21 cellular contexts compared by ENCODE assay signal in the genomic region with DNA sequence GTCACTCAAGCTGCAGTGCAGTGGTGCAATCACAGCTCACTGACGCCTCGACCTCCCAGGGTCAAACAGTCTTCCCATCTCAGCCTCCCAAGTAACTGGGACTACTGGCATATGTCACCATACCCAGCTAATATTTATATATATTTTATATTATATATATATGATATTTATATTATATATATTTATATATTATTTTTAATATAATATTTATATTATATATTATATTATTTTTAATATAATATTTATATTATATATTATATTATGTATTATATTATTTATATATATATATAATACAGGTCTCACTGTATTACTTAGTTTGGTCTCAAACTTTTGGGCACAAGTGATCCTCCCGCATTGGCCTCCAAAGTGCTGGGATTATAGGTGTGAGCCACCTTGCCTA. TPM values are rescaled to one million over a fixed set of nuclear protein-coding genes. Genes with fewer than 3 reads are reported as not detected.
DNase-seq lines count a peak whose midpoint lies in the region; ATAC-seq, FAIRE-seq and TF ChIP-seq lines count a peak whose summit lies in the region.
"Had no signal": no experiment of that assay in that cellular context is flagged by ENCODE, and none has a peak within 500 bp of the region (broad histone marks: within the 10 kb centered on the region; RNA-seq: fewer than 3 reads in every experiment).

No MANE protein-coding gene starts in this region.

- no peaks in the 10 kb centered on the region for H3K4me1 ChIP-seq in BLaER1 treated with 17β-estradiol and CSF1 and Interleukin-3, amounts not matched to agents 10 nM and 100 nM
- no peaks in the 10 kb centered on the region for H3K4me1 ChIP-seq in hepatocyte (ENCODE audit: insufficient read depth)
- H3K4me1 ChIP-seq in smooth muscle cell (ENCODE audit: low read depth), result no peaks in the 10 kb centered on the region
- no peaks in the 10 kb centered on the region for H3K4me1 ChIP-seq in foreskin keratinocyte

- peaks cover 99 to 100% (median 100%) of the 10 kb centered on the region in 11 experiments for H3K36me3 ChIP-seq in BLaER1 treated with 17β-estradiol and CSF1 and Interleukin-3, amounts not matched to agents 10 nM and 100 nM
- peaks cover 63% of the 10 kb centered on the region for H3K36me3 ChIP-seq in hepatocyte (replicated peaks; ENCODE audit: insufficient read depth, low read depth)
- peaks cover 96% of the 10 kb centered on the region for H3K36me3 ChIP-seq in smooth muscle cell (ENCODE audit: low read depth)

- in situ Hi-C loops in KBM-7 (cut with MboI; ENCODE audit: low pct_unique_long_range_greater_than_20kb, low sequenced_read_pairs), result no loop called here

- DNase-seq in hepatocyte (ENCODE audit: low spot score), result no peak
- no peak for DNase-seq in smooth muscle cell (lab: John Stamatoyannopoulos, UW; ENCODE audit: unreplicated experiment)
- no peak for DNase-seq in foreskin keratinocyte
- no peak for DNase-seq in KBM-7
- no peak for DNase-seq in HuH-7.5 (ENCODE audit: low spot score)
- DNase-seq: Calu3; CD8-positive, alpha-beta memory T cell; DMS79 treated with DMSO at 0.1 percent for 48 hours; Karpas-422; NCI-H1092; NCI-H1417 treated with DMSO at 0.1 percent for 48 hours; NCI-H1694 treated with DMSO at 0.1 percent for 48 hours; NCI-H2081; NCI-H2227 treated with DMSO at 0.1 percent for 48 hours; NCI-H526 treated with DMSO at 0.1 percent for 48 hours; SHP77 treated with DMSO at 0.1 percent for 48 hours; SW 1271 had no signal

- H3K9me3 ChIP-seq in BLaER1 treated with 17β-estradiol and CSF1 and Interleukin-3, amounts not matched to agents 10 nM and 100 nM (replicated peaks in 1 of 11), result peaks cover 99 to 100% (median 100%) of the 10 kb centered on the region in 11 experiments
- H3K9me3 ChIP-seq in hepatocyte (ENCODE audit: low read depth), result peaks cover 95% of the 10 kb centered on the region
- H3K9me3 ChIP-seq in smooth muscle cell (replicated peaks; ENCODE audit: low read depth), result peaks cover 98% of the 10 kb centered on the region

- H3K27ac ChIP-seq in BLaER1 treated with 17β-estradiol and CSF1 and Interleukin-3, amounts not matched to agents 10 nM and 100 nM, result no peak overlapping the region
- H3K27ac ChIP-seq in hepatocyte, result no peak overlapping the region
- H3K27ac ChIP-seq in smooth muscle cell (ENCODE audit: low read depth), result no peak overlapping the region
- no peak overlapping the region for H3K27ac ChIP-seq in foreskin keratinocyte
- H3K27ac ChIP-seq: SK-N-MC had no signal

- TF ChIP-seq CTCF in hepatocyte (IDR thresholded peaks at IDR 0.05; ENCODE audit: poor library complexity) (no peak), smooth muscle cell (IDR thresholded peaks at IDR 0.05; ENCODE audit: borderline replicate concordance, insufficient read depth, poor library complexity, severe bottlenecking) (no peak), foreskin keratinocyte (conservative IDR thresholded peaks at IDR 0.05) (no peak)

- peak overlapping the region; percentile 18 to 80 (median 40); a peak in 10 of 20 replicates for H3K4me3 ChIP-seq in BLaER1 treated with 17β-estradiol and CSF1 and Interleukin-3, amounts not matched to agents 10 nM and 100 nM
- H3K4me3 ChIP-seq in hepatocyte (peak overlapping the region; percentile 25), smooth muscle cell (peak overlapping the region; percentile 8)
- H3K4me3 ChIP-seq: SK-N-MC had no signal

- H3K9me2 ChIP-seq in hepatocyte (replicated peaks; ENCODE audit: insufficient read depth), result no peaks in the 10 kb centered on the region

- FAIRE-seq in TTC549 (lab: Jason Lieb, UNC), result peak; percentile 75

- H3F3A ChIP-seq in smooth muscle cell (ENCODE audit: low read depth), result no peaks in the 10 kb centered on the region

- H3K9ac ChIP-seq in BLaER1 treated with 17β-estradiol and CSF1 and Interleukin-3, amounts not matched to agents 10 nM and 100 nM, result no peak overlapping the region
- no peak overlapping the region for H3K9ac ChIP-seq in smooth muscle cell (ENCODE audit: low read depth)

- no peaks in the 10 kb centered on the region for H4K20me1 ChIP-seq in BLaER1 treated with 17β-estradiol and CSF1 and Interleukin-3, amounts not matched to agents 10 nM and 100 nM
- H4K20me1 ChIP-seq in hepatocyte (ENCODE audit: insufficient read depth, poor library complexity, severe bottlenecking), result no peaks in the 10 kb centered on the region
- H4K20me1 ChIP-seq in smooth muscle cell (ENCODE audit: low read depth), result no peaks in the 10 kb centered on the region

- H3K27me3 ChIP-seq in BLaER1 treated with 17β-estradiol and CSF1 and Interleukin-3, amounts not matched to agents 10 nM and 100 nM, result peaks cover 0 to 3% (median 0%) of the 10 kb centered on the region in 11 experiments; a peak in 1 of 22 replicates
- H3K27me3 ChIP-seq in hepatocyte (no peaks in the 10 kb centered on the region), smooth muscle cell (ENCODE audit: low read depth) (no peaks in the 10 kb centered on the region), foreskin keratinocyte (no peaks in the 10 kb centered on the region)

- no peak for ATAC-seq in foreskin keratinocyte
- ATAC-seq: HCT116 had no signal

- H3K79me2 ChIP-seq in hepatocyte, result peaks cover 48% of the 10 kb centered on the region
- peaks cover 56% of the 10 kb centered on the region for H3K79me2 ChIP-seq in smooth muscle cell (ENCODE audit: low read depth)

- WGBS in hepatocyte (ENCODE audit: low lambda C conversion rate, missing lambda C conversion rate), result 97% methylated on average over 3 of the region's 3 CpGs
- over 99% methylated on average over 3 of the region's 3 CpGs for WGBS in smooth muscle cell (ENCODE audit: low lambda C conversion rate)

- H3K4me2 ChIP-seq in BLaER1 treated with 17β-estradiol and CSF1 and Interleukin-3, amounts not matched to agents 10 nM and 100 nM, result no peak overlapping the region
- H3K4me2 ChIP-seq in hepatocyte, result no peak overlapping the region
- H3K4me2 ChIP-seq in smooth muscle cell, result no peak overlapping the region

- H2AFZ ChIP-seq in hepatocyte, result no peak overlapping the region
- no peak overlapping the region for H2AFZ ChIP-seq in smooth muscle cell (ENCODE audit: low read depth)

RNA-seq across cellular contexts. Expression of a gene that starts 9.4 kb away (rescaled TPM):
- total RNA-seq in hepatocyte (30.8 and 38.1 TPM in 2 replicates), smooth muscle cell (28.5 and 35.9 TPM in 2 replicates), foreskin keratinocyte (12.1 and 12.8 TPM in 2 replicates)
- polyA plus RNA-seq in hepatocyte (19.0 and 23.1 TPM in 2 replicates), smooth muscle cell (12.1 and 16.5 TPM in 2 replicates), foreskin keratinocyte (4.5 and 4.8 TPM in 2 replicates)

RNA-seq across cellular contexts. Expression of a gene that starts 34.0 kb away (rescaled TPM):
- total RNA-seq in hepatocyte (21.1 and 24.1 TPM in 2 replicates), smooth muscle cell (24.5 and 30.9 TPM in 2 replicates), foreskin keratinocyte (12.6 and 15.6 TPM in 2 replicates)
- polyA plus RNA-seq in hepatocyte (14.7 and 21.8 TPM in 2 replicates), smooth muscle cell (13.8 and 20.9 TPM in 2 replicates), foreskin keratinocyte (5.6 and 6.2 TPM in 2 replicates)
